ENCODE assay signal across 31 cellular contexts in the genomic region with DNA sequence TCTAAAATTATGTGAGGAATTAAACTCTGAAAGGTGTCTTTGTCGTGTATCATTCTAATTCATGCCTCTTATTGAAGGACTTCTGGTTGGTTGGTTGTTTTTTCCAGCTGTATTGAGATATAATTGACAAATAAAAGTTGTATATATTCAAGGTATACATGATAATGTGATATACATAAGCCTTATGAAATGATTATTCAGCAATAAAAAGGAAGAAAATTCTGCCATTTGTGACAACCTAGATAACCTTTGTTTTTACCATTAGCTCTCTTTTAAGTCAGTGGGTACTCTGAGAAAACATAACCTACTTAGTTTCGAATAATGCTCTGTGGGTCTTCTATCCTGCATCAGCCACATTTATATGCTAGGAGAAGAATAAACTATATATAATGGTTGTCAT.
"Had no signal": no experiment of that assay in that cellular context is flagged by ENCODE, and none has a peak within 500 bp of the region (broad histone marks: within the 10 kb centered on the region; RNA-seq: fewer than 3 reads in every experiment).

No MANE protein-coding gene starts in this region.

- H2AFZ ChIP-seq: PC-9 had no signal

- DNase-seq: Kasumi-1, MG63, MV-4-11, NCI-H1092, NCI-H1105, NCI-H1417 treated with DMSO at 0.1 percent for 48 hours, NCI-H1436 treated with DMSO at 0.1 percent for 48 hours, NCI-H1694 treated with DMSO at 0.1 percent for 48 hours, NCI-H187 treated with DMSO at 0.1 percent for 48 hours, NCI-H2029, NCI-H2081, NCI-H2171, NCI-H226, NCI-H446 treated with DMSO at 0.1 percent for 48 hours, NCI-H510A, NCI-H524, NCI-H526, NCI-H69, NCI-H748 treated with DMSO at 0.1 percent for 48 hours, NCI-H82, PC-9, SHP77, SIG-M5, SJCRH30, T-cell had no signal

- ATAC-seq: Panc1, Right ventricle myocardium inferior, SK-N-SH treated with all-trans-retinoic acid at 6 μM for 48 hours, T-cell had no signal

- H3K27ac ChIP-seq: PC-9, RWPE1, SJCRH30, SK-N-MC had no signal

- H3K27me3 ChIP-seq: MG63, SJCRH30 had no signal

- H3K9me3 ChIP-seq: MG63, SJCRH30 had no signal

- FAIRE-seq: RCC 7860 had no signal

- H3K4me2 ChIP-seq: PC-9 had no signal

- H3K4me1 ChIP-seq: SJCRH30 had no signal

- H3K36me3 ChIP-seq: MG63, SJCRH30 had no signal

- H3K4me3 ChIP-seq: MG63, PC-9, SJCRH30, SK-N-MC had no signal
